ENCODE assay signal across 1 cellular context in genomic region chr1:145868232-145868631, GRCh38.
TF ChIP-seq lines count a peak whose summit lies in the region.

No MANE protein-coding gene starts in this region.

TF ChIP-seq in HEK293, 187 proteins besides CTCF, POLR2A, EP300 and RAD21 (continued from another document):
- TF ChIP-seq, protein P1, sequence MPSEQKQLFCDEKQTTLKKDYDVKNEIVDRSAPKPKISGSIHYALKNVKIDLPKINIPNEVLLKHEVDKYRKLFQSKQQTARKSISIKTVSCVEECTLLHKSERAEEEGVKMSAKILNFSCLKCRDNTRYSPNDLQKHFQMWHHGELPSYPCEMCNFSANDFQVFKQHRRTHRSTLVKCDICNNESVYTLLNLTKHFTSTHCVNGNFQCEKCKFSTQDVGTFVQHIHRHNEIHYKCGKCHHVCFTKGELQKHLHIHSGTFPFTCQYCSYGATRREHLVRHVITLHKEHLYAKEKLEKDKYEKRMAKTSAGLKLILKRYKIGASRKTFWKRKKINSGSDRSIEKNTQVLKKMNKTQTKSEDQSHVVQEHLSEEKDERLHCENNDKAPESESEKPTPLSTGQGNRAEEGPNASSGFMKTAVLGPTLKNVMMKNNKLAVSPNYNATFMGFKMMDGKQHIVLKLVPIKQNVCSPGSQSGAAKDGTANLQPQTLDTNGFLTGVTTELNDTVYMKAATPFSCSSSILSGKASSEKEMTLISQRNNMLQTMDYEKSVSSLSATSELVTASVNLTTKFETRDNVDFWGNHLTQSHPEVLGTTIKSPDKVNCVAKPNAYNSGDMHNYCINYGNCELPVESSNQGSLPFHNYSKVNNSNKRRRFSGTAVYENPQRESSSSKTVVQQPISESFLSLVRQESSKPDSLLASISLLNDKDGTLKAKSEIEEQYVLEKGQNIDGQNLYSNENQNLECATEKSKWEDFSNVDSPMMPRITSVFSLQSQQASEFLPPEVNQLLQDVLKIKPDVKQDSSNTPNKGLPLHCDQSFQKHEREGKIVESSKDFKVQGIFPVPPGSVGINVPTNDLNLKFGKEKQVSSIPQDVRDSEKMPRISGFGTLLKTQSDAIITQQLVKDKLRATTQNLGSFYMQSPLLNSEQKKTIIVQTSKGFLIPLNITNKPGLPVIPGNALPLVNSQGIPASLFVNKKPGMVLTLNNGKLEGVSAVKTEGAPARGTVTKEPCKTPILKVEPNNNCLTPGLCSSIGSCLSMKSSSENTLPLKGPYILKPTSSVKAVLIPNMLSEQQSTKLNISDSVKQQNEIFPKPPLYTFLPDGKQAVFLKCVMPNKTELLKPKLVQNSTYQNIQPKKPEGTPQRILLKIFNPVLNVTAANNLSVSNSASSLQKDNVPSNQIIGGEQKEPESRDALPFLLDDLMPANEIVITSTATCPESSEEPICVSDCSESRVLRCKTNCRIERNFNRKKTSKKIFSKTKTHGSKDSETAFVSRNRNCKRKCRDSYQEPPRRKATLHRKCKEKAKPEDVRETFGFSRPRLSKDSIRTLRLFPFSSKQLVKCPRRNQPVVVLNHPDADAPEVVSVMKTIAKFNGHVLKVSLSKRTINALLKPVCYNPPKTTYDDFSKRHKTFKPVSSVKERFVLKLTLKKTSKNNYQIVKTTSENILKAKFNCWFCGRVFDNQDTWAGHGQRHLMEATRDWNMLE (tag by site-specific recombination; conservative IDR thresholded peaks at IDR 0.05; ENCODE audit: low read depth): no peak
